17 cellular contexts compared by ENCODE assay signal in genomic region chrX:124231454-124231853, GRCh38.
A peak's percentile ranks its signal among the peaks of the same experiment; 100 is the strongest.
DNase-seq lines count a peak whose midpoint lies in the region; ATAC-seq and TF ChIP-seq lines count a peak whose summit lies in the region.
"Had no signal": no experiment of that assay in that cellular context is flagged by ENCODE, and none has a peak within 500 bp of the region (broad histone marks: within the 10 kb centered on the region; RNA-seq: fewer than 3 reads in every experiment).

No MANE protein-coding gene starts in this region.

- CTCF ChIA-PET in CD8-positive, alpha-beta T cell (lab: Charles Lee): no interaction called here

- H3K36me3 Mint-ChIP-seq in endodermal cell (ENCODE audit: low read depth): no peaks in the 10 kb centered on the region
- H3K36me3 Mint-ChIP-seq in CD8-positive, alpha-beta T cell: no peaks in the 10 kb centered on the region
- H3K36me3 Mint-ChIP-seq: CD8-positive, alpha-beta memory T cell had no signal

- peak; percentile 84 for ATAC-seq in left ventricle myocardium superior
- ATAC-seq in right cardiac atrium: no peak
- ATAC-seq in CD8-positive, alpha-beta T cell: no peak

- TF ChIP-seq CTCF in KMS-11 (conservative IDR thresholded peaks at IDR 0.05; ENCODE audit: low read depth, low read length) (no peak), endodermal cell (conservative IDR thresholded peaks at IDR 0.05) (no peak), GM10266 (IDR thresholded peaks at IDR 0.05; ENCODE audit: control insufficient read depth, insufficient read depth, low read depth, missing control alignments) (no peak)
- TF ChIP-seq CTCF in CD8-positive, alpha-beta T cell (IDR thresholded peaks at IDR 0.05): no peak

- no peak overlapping the region for H3K9ac ChIP-seq in KMS-11
- H3K9ac ChIP-seq in endodermal cell (ENCODE audit: extremely low read depth, low read length, poor library complexity, severe bottlenecking): no peak overlapping the region

- H2AFZ ChIP-seq in KMS-11 (ENCODE audit: low read depth): no peak overlapping the region

- 63% methylated on average over 2 of the region's 2 CpGs for WGBS in right cardiac atrium
- 53% methylated on average over 2 of the region's 2 CpGs; no CpG with 5 or more reads in 1 of the 2 experiments for WGBS in endodermal cell (ENCODE audit: insufficient coverage in 1 of 2, insufficient read length in 1 of 2), 2 experiments

- POLR2A ChIA-PET in CD8-positive, alpha-beta T cell (lab: Charles Lee): no interaction called here

- no peak overlapping the region for H3K27ac ChIP-seq in right cardiac atrium (ENCODE audit: low read length)
- no peak overlapping the region for H3K27ac ChIP-seq in KMS-11
- peak overlapping the region; percentile 75 for H3K27ac ChIP-seq in endodermal cell (ENCODE audit: low read depth, low read length)
- H3K27ac ChIP-seq in CD8-positive, alpha-beta T cell (ENCODE audit: low read depth, low read length): no peak overlapping the region
- H3K27ac ChIP-seq: SJSA1 had no signal

- no peaks in the 10 kb centered on the region for H3K9me3 Mint-ChIP-seq in endodermal cell
- H3K9me3 Mint-ChIP-seq in CD8-positive, alpha-beta T cell: no peaks in the 10 kb centered on the region
- H3K9me3 Mint-ChIP-seq: CD8-positive, alpha-beta memory T cell had no signal

- H3K4me2 ChIP-seq in KMS-11: peak overlapping the region; percentile 94

- H3K4me3 Mint-ChIP-seq in endodermal cell: no peak overlapping the region
- H3K4me3 Mint-ChIP-seq in CD8-positive, alpha-beta T cell: no peak overlapping the region

- H3K36me3 ChIP-seq in KMS-11 (ENCODE audit: insufficient read depth): no peaks in the 10 kb centered on the region
- H3K36me3 ChIP-seq in endodermal cell (ENCODE audit: control insufficient read depth, insufficient read depth, low read length): no peaks in the 10 kb centered on the region
- no peaks in the 10 kb centered on the region for H3K36me3 ChIP-seq in CD8-positive, alpha-beta T cell (ENCODE audit: insufficient read depth, low read length)
- H3K36me3 ChIP-seq: SJSA1 had no signal

- no peaks in the 10 kb centered on the region for H4K20me1 ChIP-seq in KMS-11 (ENCODE audit: insufficient read depth)

- peaks cover 43% of the 10 kb centered on the region for H3K4me1 Mint-ChIP-seq in endodermal cell
- peaks cover 14% of the 10 kb centered on the region for H3K4me1 Mint-ChIP-seq in CD8-positive, alpha-beta T cell (ENCODE audit: low read depth)

- H3K9me3 ChIP-seq in right cardiac atrium (ENCODE audit: control insufficient read depth, low read length): no peaks in the 10 kb centered on the region
- no peaks in the 10 kb centered on the region for H3K9me3 ChIP-seq in endodermal cell (ENCODE audit: control insufficient read depth, low read length)
- no peaks in the 10 kb centered on the region for H3K9me3 ChIP-seq in CD8-positive, alpha-beta T cell (ENCODE audit: low read length)
- H3K9me3 ChIP-seq: SJSA1 had no signal

- no peak overlapping the region for H3K27ac Mint-ChIP-seq in endodermal cell
- no peak overlapping the region for H3K27ac Mint-ChIP-seq in CD8-positive, alpha-beta T cell

- DNase-seq in left ventricle myocardium superior (peak; percentile 25), right cardiac atrium (no peak), endodermal cell (no peak), GM10266 (ENCODE audit: extremely low spot score) (no peak), COR-L47 (lab: John Stamatoyannopoulos, UW) (no peak)
- no peak for DNase-seq in CD8-positive, alpha-beta T cell
- DNase-seq: CD8-positive, alpha-beta memory T cell; DMS 273 treated with DMSO at 0.1 percent for 48 hours; EL; KBM-7; NCI-H1092; NCI-H446; NK-92 treated with Interleukin-12 subunit alpha and Interleukin-12 subunit beta, amount 100 ng/mL, for 24 hours; OCI-M1; RPMI8226 had no signal

- H3K4me3 ChIP-seq in right cardiac atrium (ENCODE audit: low read length) (no peak overlapping the region), KMS-11 (IDR thresholded peaks at IDR 0.05; ENCODE audit: insufficient read depth, low read depth, low read length) (no peak overlapping the region), endodermal cell (ENCODE audit: low read length) (no peak overlapping the region)
- no peak overlapping the region for H3K4me3 ChIP-seq in CD8-positive, alpha-beta T cell (ENCODE audit: low read depth, low read length)
- H3K4me3 ChIP-seq: SJSA1 had no signal

- no peaks in the 10 kb centered on the region for H3K27me3 ChIP-seq in right cardiac atrium (ENCODE audit: control insufficient read depth, insufficient read depth)
- H3K27me3 ChIP-seq in KMS-11 (ENCODE audit: insufficient read depth, low read depth): no peaks in the 10 kb centered on the region
- no peaks in the 10 kb centered on the region for H3K27me3 ChIP-seq in endodermal cell (ENCODE audit: control insufficient read depth, insufficient read depth, low read length, poor library complexity, severe bottlenecking)
- no peaks in the 10 kb centered on the region for H3K27me3 ChIP-seq in CD8-positive, alpha-beta T cell (ENCODE audit: insufficient read depth, low read length)
- H3K27me3 ChIP-seq: SJSA1 had no signal

- no peaks in the 10 kb centered on the region for H3K4me1 ChIP-seq in right cardiac atrium (ENCODE audit: control insufficient read depth, insufficient read depth, low read length)
- peaks cover 59% of the 10 kb centered on the region for H3K4me1 ChIP-seq in KMS-11 (ENCODE audit: low read depth, poor library complexity, severe bottlenecking)
- no peaks in the 10 kb centered on the region for H3K4me1 ChIP-seq in endodermal cell (ENCODE audit: control insufficient read depth, insufficient read depth, low read length)
- H3K4me1 ChIP-seq in CD8-positive, alpha-beta T cell (ENCODE audit: insufficient read depth, low read length): no peaks in the 10 kb centered on the region
- H3K4me1 ChIP-seq: SJSA1 had no signal

- H3K79me2 ChIP-seq in KMS-11 (ENCODE audit: insufficient read depth, low read depth): no peaks in the 10 kb centered on the region

- intact Hi-C loops in left ventricle myocardium superior (cut with micrococcal nuclease): no loop called here
- intact Hi-C loops in right cardiac atrium (cut with DNase I): no loop called here
- intact Hi-C loops in CD8-positive, alpha-beta T cell (cut with DNase I, micrococcal nuclease): no loop called here

- H3K27me3 Mint-ChIP-seq in endodermal cell (ENCODE audit: insufficient read depth): peaks cover 2% of the 10 kb centered on the region
- H3K27me3 Mint-ChIP-seq in CD8-positive, alpha-beta T cell (ENCODE audit: low read depth): no peaks in the 10 kb centered on the region
